26 cellular contexts compared by ENCODE assay signal in the genomic region with DNA sequence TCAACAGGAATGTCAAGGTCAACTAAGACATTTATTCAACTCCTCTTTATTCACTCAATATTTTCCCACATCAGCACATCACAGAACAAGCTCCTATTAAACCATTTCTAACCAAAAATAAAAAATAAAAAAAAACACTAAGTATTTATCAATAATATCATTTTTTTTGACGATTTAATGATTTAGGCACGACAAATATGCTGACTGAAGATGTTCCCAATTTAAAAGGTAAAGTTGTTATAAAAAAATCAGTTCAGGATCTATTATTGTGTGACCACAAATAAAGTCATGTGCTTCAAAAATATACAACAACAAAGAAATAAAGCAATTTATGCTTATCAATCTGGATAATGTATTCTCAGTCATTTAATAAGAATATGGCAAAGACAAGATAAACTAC. TPM values are rescaled to one million over a fixed set of nuclear protein-coding genes. Genes with fewer than 3 reads are reported as not detected.
DNase-seq lines count a peak whose midpoint lies in the region; ATAC-seq, FAIRE-seq and TF ChIP-seq lines count a peak whose summit lies in the region.
"Had no signal": no experiment of that assay in that cellular context is flagged by ENCODE, and none has a peak within 500 bp of the region (broad histone marks: within the 10 kb centered on the region; RNA-seq: fewer than 3 reads in every experiment).

No MANE protein-coding gene starts in this region.

- WGBS in HepG2 (ENCODE audit: low lambda C conversion rate): 83% methylated on average over 2 of the region's 2 CpGs
- 92% methylated on average over 2 of the region's 2 CpGs for WGBS in right lobe of liver (ENCODE audit: insufficient coverage, low coverage, low lambda C conversion rate, missing lambda C conversion rate)

- CTCF ChIA-PET in HepG2 (lab: Yijun Ruan, JAX; ENCODE audit: low intra/inter-chr PET ratio, low total read pairs) (no interaction called here), PC-3 (lab: Charles Lee) (no interaction called here)

- H3K4me2 ChIP-seq in HepG2 (ENCODE audit: low read depth, low read length) (no peak overlapping the region), PC-3 (ENCODE audit: low read length) (no peak overlapping the region)
- H3K4me2 ChIP-seq: A549; BLaER1 treated with 17β-estradiol and CSF1 and Interleukin-3, amounts not matched to agents 10 nM and 100 nM had no signal

- H3K36me3 ChIP-seq in HepG2 (replicated peaks in 1 of 2; ENCODE audit: control insufficient read depth in 1 of 2, insufficient read depth in 2 of 2, low read length in 2 of 2) (no peaks in the 10 kb centered on the region; a peak in 1 of 5 replicates), right lobe of liver (no peaks in the 10 kb centered on the region), PC-3 (ENCODE audit: low read depth, low read length) (0 out of 2 replicates have a peak, but pooled peaks cover 5% of the 10 kb centered on the region)
- H3K36me3 ChIP-seq: BE2C, HAP-1 had no signal

- ATAC-seq in HepG2: no peak
- no peak for ATAC-seq in right lobe of liver
- no peak for ATAC-seq in PC-3
- ATAC-seq: A549 had no signal

- H3K27me3 ChIP-seq in HepG2 (ENCODE audit: control insufficient read depth in 1 of 2, insufficient read depth in 2 of 2, low read length in 2 of 2) (no peaks in the 10 kb centered on the region), right lobe of liver (no peaks in the 10 kb centered on the region), PC-3 (ENCODE audit: low read length) (no peaks in the 10 kb centered on the region)
- H3K27me3 ChIP-seq: BE2C; BLaER1 treated with 17β-estradiol and CSF1 and Interleukin-3, amounts not matched to agents 10 nM and 100 nM had no signal

- TF ChIP-seq CTCF in HepG2 (CRISPR knock-in tag; IDR thresholded peaks at IDR 0.05): no peak
- TF ChIP-seq CTCF in right lobe of liver (IDR thresholded peaks at IDR 0.05): no peak
- no peak for TF ChIP-seq CTCF in PC-3 (conservative IDR thresholded peaks at IDR 0.05; ENCODE audit: low read depth, low read length)

- H3K27ac ChIP-seq in HepG2 (ENCODE audit: extremely low read length, insufficient read depth, low read length): no peak overlapping the region
- H3K27ac ChIP-seq in right lobe of liver: no peak overlapping the region
- no peak overlapping the region for H3K27ac ChIP-seq in PC-3 (ENCODE audit: low read length)
- H3K27ac ChIP-seq in caudate nucleus (ENCODE audit: low read depth, low read length): no peak overlapping the region
- H3K27ac ChIP-seq: A549; BLaER1 treated with 17β-estradiol and CSF1 and Interleukin-3, amounts not matched to agents 10 nM and 100 nM had no signal

- H3K9me3 ChIP-seq in HepG2 (ENCODE audit: low read length): peaks cover 8% of the 10 kb centered on the region
- H3K9me3 ChIP-seq in right lobe of liver: no peaks in the 10 kb centered on the region
- no peaks in the 10 kb centered on the region for H3K9me3 ChIP-seq in PC-3 (ENCODE audit: low read length)
- H3K9me3 ChIP-seq: BE2C, HAP-1 had no signal

- FAIRE-seq in HepG2 (lab: Jason Lieb, UNC): no peak
- FAIRE-seq in TTC549 (lab: Jason Lieb, UNC): peak; percentile 5
- peak; percentile 90 for FAIRE-seq in islet of Langerhans (lab: Jason Lieb, UNC)
- FAIRE-seq: A549, D721Med, GM12891, GM18507, H54 had no signal

- in situ Hi-C loops in HepG2 (cut with HindIII; ENCODE audit: extremely low pct_ligation_motif_present, low pct_unique_long_range_greater_than_20kb): loop anchor here (25.0 kb wide), 1 partner anchor 1583 kb away; the partner anchor contains the start of gene MEIS2

- H3K9ac ChIP-seq in HepG2 (ENCODE audit: insufficient read depth, low read depth, low read length) (no peak overlapping the region), PC-3 (ENCODE audit: low read length) (no peak overlapping the region)
- H3K9ac ChIP-seq: BLaER1 treated with 17β-estradiol and CSF1 and Interleukin-3, amounts not matched to agents 10 nM and 100 nM had no signal

- peaks cover under 1% of the 10 kb centered on the region; the same call in 1 of the 2 replicates for H3K4me1 ChIP-seq in HepG2 (ENCODE audit: insufficient read depth, low read length)
- H3K4me1 ChIP-seq in right lobe of liver: peaks cover 0 to 11% (median 2%) of the 10 kb centered on the region in 4 donors
- H3K4me1 ChIP-seq in PC-3 (ENCODE audit: insufficient read depth, low read length): peaks cover 5% of the 10 kb centered on the region; the same call in 1 of the 2 replicates
- H3K4me1 ChIP-seq: A549; BE2C; BLaER1 treated with 17β-estradiol and CSF1 and Interleukin-3, amounts not matched to agents 10 nM and 100 nM; HAP-1 had no signal

- H3F3A ChIP-seq in PC-3 (ENCODE audit: low read length, unreplicated experiment): no peaks in the 10 kb centered on the region

- BruUV-seq in HepG2 (replicated peaks; lab: Mats Ljungman, UMichigan) (no TSS peak), PC-3 (replicated peaks; lab: Mats Ljungman, UMichigan) (no TSS peak)

- no peak overlapping the region for H2AFZ ChIP-seq in HepG2 (ENCODE audit: low read length)
- H2AFZ ChIP-seq in PC-3 (ENCODE audit: low read length): no peak overlapping the region

- no peak for TF ChIP-seq RAD21 in HepG2 (CRISPR knock-in tag; IDR thresholded peaks at IDR 0.05)

- POLR2A ChIA-PET in HepG2 (lab: Yijun Ruan, JAX) (no interaction called here), PC-3 (lab: Charles Lee; ENCODE audit: unreplicated experiment) (no interaction called here)

- H3K9me2 ChIP-seq in PC-3 (replicated peaks; ENCODE audit: low read length): no peaks in the 10 kb centered on the region

- intact Hi-C loops in HepG2 (cut with micrococcal nuclease; ENCODE audit: unreplicated experiment): loop anchor here (10.0 kb wide), 1 partner anchor 1575 kb away; the partner anchor contains the start of gene MEIS2
- intact Hi-C loops in right lobe of liver (cut with DNase I): no loop called here
- intact Hi-C loops in PC-3 (cut with micrococcal nuclease): no loop called here

- no peak for TF ChIP-seq EP300 in HepG2 (IDR thresholded peaks at IDR 0.05; ENCODE audit: low read depth in 2 of 2, low read length in 2 of 2)
- TF ChIP-seq EP300 in HepG2 (CRISPR knock-in tag; IDR thresholded peaks at IDR 0.05; ENCODE audit: borderline replicate concordance): no peak

- no peaks in the 10 kb centered on the region for H4K20me1 ChIP-seq in HepG2 (ENCODE audit: insufficient read depth, low read length)
- no peaks in the 10 kb centered on the region for H4K20me1 ChIP-seq in PC-3 (ENCODE audit: low read length)
- H4K20me1 ChIP-seq: BLaER1 treated with 17β-estradiol and CSF1 and Interleukin-3, amounts not matched to agents 10 nM and 100 nM had no signal

- TF ChIP-seq POLR2A in HepG2 (IDR thresholded peaks at IDR 0.05; ENCODE audit: insufficient read depth in 1 of 2, low read depth in 2 of 2, low read length in 2 of 2): no peak
- no peak for TF ChIP-seq POLR2A in right lobe of liver (IDR thresholded peaks at IDR 0.05)

- DNase-seq in HepG2 (ENCODE audit: low spot score) (no peak), right lobe of liver (no peak), PC-3 (no peak), caudate nucleus (lab: John Stamatoyannopoulos, UW) (no peak)
- DNase-seq in activated CD8-positive, alpha-beta memory T cell treated with anti-CD3 and anti-CD28 coated beads, Interleukin-2, amount 50 U/mL, for 4 hours: no peak
- DNase-seq: 8988T; ACHN; AML-193; BE2C; CD4-positive, alpha-beta T cell; CD8-positive, alpha-beta memory T cell; DMS 273 treated with DMSO at 0.1 percent for 48 hours; DMS79; EL; GF-D8; GOT3; HFFc6 had no signal

- H3K4me3 ChIP-seq in HepG2 (replicated peaks in 1 of 3; ENCODE audit: insufficient read depth in 1 of 3, low read depth in 2 of 3, low read length in 3 of 3) (no peak overlapping the region), right lobe of liver (no peak overlapping the region), PC-3 (ENCODE audit: low read length) (no peak overlapping the region)
- H3K4me3 ChIP-seq: A549, HAP-1 had no signal

- no peaks in the 10 kb centered on the region for H3K79me2 ChIP-seq in HepG2 (ENCODE audit: insufficient read depth, low read length)
- H3K79me2 ChIP-seq in PC-3 (ENCODE audit: low read length): no peaks in the 10 kb centered on the region

TF ChIP-seq in HepG2, 621 proteins besides CTCF, POLR2A, EP300 and RAD21 (continues in another document):
- TF ChIP-seq, protein P1, sequence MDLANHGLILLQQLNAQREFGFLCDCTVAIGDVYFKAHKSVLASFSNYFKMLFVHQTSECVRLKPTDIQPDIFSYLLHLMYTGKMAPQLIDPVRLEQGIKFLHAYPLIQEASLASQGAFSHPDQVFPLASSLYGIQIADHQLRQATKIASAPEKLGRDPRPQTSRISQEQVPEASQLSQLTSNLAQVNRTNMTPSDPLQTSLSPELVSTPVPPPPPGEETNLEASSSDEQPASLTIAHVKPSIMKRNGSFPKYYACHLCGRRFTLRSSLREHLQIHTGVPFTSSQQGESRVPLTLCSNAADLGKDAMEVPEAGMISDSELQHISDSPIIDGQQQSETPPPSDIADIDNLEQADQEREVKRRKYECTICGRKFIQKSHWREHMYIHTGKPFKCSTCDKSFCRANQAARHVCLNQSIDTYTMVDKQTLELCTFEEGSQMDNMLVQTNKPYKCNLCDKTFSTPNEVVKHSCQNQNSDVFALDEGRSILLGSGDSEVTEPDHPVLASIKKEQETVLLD (CRISPR knock-in tag; IDR thresholded peaks at IDR 0.05; ENCODE audit: low read depth): no peak

RNA-seq across cellular contexts. Expression of gene DPH6, which starts 16.2 kb away (rescaled TPM):
- total RNA-seq in HepG2 (2016; rRNA removed; fragmentation: Illumina TruSeq; extraction: Trizol) (25.8 and 27.0 TPM in 2 replicates), right lobe of liver (10 to 100 TPM in 1 of 6 experiments, 1 to 10 TPM in 5; 5.5 to 12.8 (median 6.9) TPM), PC-3 (2014; rRNA removed) (6.9 and 8.1 TPM in 2 replicates)
- 9.5 and 11.4 TPM in 2 replicates for total RNA-seq in HepG2 (2016; cell fraction: cytosol; rRNA removed; fragmentation: Illumina TruSeq; extraction: Trizol; ENCODE audit: low read depth)
- 26.9 and 32.4 TPM in 2 replicates for total RNA-seq in HepG2 (2016; cell fraction: insoluble cytoplasmic fraction; rRNA removed; fragmentation: Illumina TruSeq; extraction: Trizol)
- total RNA-seq in HepG2 (2016; cell fraction: membrane; rRNA removed; fragmentation: Illumina TruSeq; extraction: Trizol): 7.1 and 8.6 TPM in 2 replicates
- total RNA-seq in HepG2 (2016; cell fraction: nucleus; rRNA removed; fragmentation: Illumina TruSeq; extraction: Trizol): 50.3 and 53.4 TPM in 2 replicates
- 7.2 and 10.2 TPM in 2 replicates for polyA plus RNA-seq in HepG2 (2011; rRNA removed)
- 5.6 and 6.1 TPM in 2 replicates for polyA plus RNA-seq in HepG2 (2011; cell fraction: cytosol; rRNA removed)
- polyA plus RNA-seq in HepG2 (2011; cell fraction: nucleus; rRNA removed): 9.4 and 11.6 TPM in 2 replicates
- polyA plus RNA-seq in HepG2 (2012): 8.5 and 13.1 TPM in 2 replicates
- 3.2 and 3.3 TPM in 2 replicates for polyA plus RNA-seq in HepG2 (2016; cell fraction: cytosol; fragmentation: Illumina TruSeq; extraction: Trizol; ENCODE audit: low read depth)
- 19.6 and 20.9 TPM in 2 replicates for polyA plus RNA-seq in HepG2 (2016; cell fraction: insoluble cytoplasmic fraction; fragmentation: Illumina TruSeq; extraction: Trizol; ENCODE audit: low read depth)
- polyA plus RNA-seq in HepG2 (2016; cell fraction: membrane; fragmentation: Illumina TruSeq; extraction: Trizol; ENCODE audit: low read depth): 3.7 and 4.9 TPM in 2 replicates
- polyA plus RNA-seq in HepG2 (2016; cell fraction: nucleus; fragmentation: Illumina TruSeq; extraction: Trizol; ENCODE audit: insufficient read depth, low read depth): 9.3 and 10.9 TPM in 2 replicates
- polyA minus RNA-seq in HepG2 (2011; rRNA and poly(A)+ RNA removed; ENCODE audit: low replicate concordance): 14.0 and 16.7 TPM in 2 replicates
- 3.7 and 6.4 TPM in 2 replicates for polyA minus RNA-seq in HepG2 (2011; cell fraction: cytosol; rRNA and poly(A)+ RNA removed)
- 117 and 125 TPM in 2 replicates for polyA minus RNA-seq in HepG2 (2011; cell fraction: nucleus; rRNA and poly(A)+ RNA removed)
